8 cellular contexts compared by ENCODE assay signal in the genomic region with DNA sequence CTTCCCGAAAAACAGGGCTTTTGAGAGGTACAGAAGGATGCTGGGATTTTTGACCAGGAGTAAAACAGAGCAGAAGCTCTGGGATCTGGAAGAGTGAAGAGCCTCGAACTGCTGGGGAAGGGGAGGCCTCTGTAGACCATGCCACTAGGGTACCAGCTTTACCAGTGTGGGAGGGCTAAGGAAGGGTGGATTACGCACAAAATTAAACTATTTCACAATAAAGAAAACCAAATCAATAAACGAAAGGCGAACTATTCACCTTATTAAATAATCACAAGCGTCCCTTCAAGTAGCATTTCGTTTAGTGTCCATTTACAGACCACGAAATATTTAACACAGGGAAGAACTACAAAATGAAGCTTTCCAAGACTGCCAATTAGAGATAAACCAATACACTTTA. TPM values are rescaled to one million over a fixed set of nuclear protein-coding genes. Genes with fewer than 3 reads are reported as not detected.
DNase-seq lines count a peak whose midpoint lies in the region; ATAC-seq and TF ChIP-seq lines count a peak whose summit lies in the region.

No MANE protein-coding gene starts in this region.

- H3K27ac ChIP-seq in CD8-positive, alpha-beta T cell (ENCODE audit: low read depth, low read length): peak overlapping the region; percentile 94
- H3K27ac ChIP-seq in OCI-LY7 (ENCODE audit: low read depth, low read length, poor library complexity, severe bottlenecking): peak overlapping the region; percentile 67
- H3K27ac ChIP-seq in endodermal cell (ENCODE audit: low read depth, low read length): peak overlapping the region; percentile 70
- H3K27ac ChIP-seq in neutrophil: peak overlapping the region; percentile 80

- H3K4me3 ChIP-seq in CD8-positive, alpha-beta T cell (ENCODE audit: low read depth, low read length): peak overlapping the region; percentile 92
- H3K4me3 ChIP-seq in OCI-LY7 (ENCODE audit: low read depth, low read length, poor library complexity, severe bottlenecking) (peak overlapping the region; percentile 80), endodermal cell (ENCODE audit: low read length) (peak overlapping the region; percentile 95), neutrophil (ENCODE audit: low read depth in 1 of 2, low read length in 1 of 2) (peak overlapping the region; percentile 80 to 95)

- intact Hi-C loops in CD8-positive, alpha-beta T cell (cut with DNase I, micrococcal nuclease): loop anchor here (1.0 to 10.0 kb wide), 10 partner anchors 19 to 1985 kb away; partner anchors contain the start of genes CPT2 (in 2 of the 2), MAGOH (in 2 of the 2), RNF11 (in 2 of the 2) and BTF3L4 (in 1 of the 2)
- intact Hi-C loops in OCI-LY7 (cut with micrococcal nuclease; ENCODE audit: unreplicated experiment): loop anchor here (1.0 kb wide), 1 partner anchor 107 kb away; no protein-coding TSS in a partner anchor

- no peak for ATAC-seq in CD8-positive, alpha-beta T cell
- ATAC-seq in GM19324 (IDR thresholded peaks at IDR 0.05; ENCODE audit: low FRiP score, unreplicated experiment): no peak
- no peak for ATAC-seq in HG03097 (IDR thresholded peaks at IDR 0.05; ENCODE audit: low FRiP score, unreplicated experiment)

- H3K27ac Mint-ChIP-seq in CD8-positive, alpha-beta T cell: peak overlapping the region; percentile 98
- peak overlapping the region; percentile 87 for H3K27ac Mint-ChIP-seq in endodermal cell

- WGBS in endodermal cell (ENCODE audit: insufficient coverage in 1 of 2, insufficient read length in 1 of 2), 2 experiments: 40 to 41% methylated on average over 7 to 8 of the region's 8 CpGs

- peaks cover 16% of the 10 kb centered on the region for H3K4me1 ChIP-seq in CD8-positive, alpha-beta T cell (ENCODE audit: insufficient read depth, low read length)
- H3K4me1 ChIP-seq in OCI-LY7 (ENCODE audit: insufficient read depth, low read length, poor library complexity, severe bottlenecking) (peaks cover 13% of the 10 kb centered on the region), endodermal cell (ENCODE audit: control insufficient read depth, insufficient read depth, low read length) (no peaks in the 10 kb centered on the region), neutrophil (ENCODE audit: control insufficient read depth in 1 of 2, insufficient read depth in 1 of 2, low read depth in 1 of 2, low read length in 1 of 2) (peaks cover 29 to 30% of the 10 kb centered on the region in 2 experiments)

- H3K4me2 ChIP-seq in OCI-LY7 (ENCODE audit: low read length): peak overlapping the region; percentile 91

- BruUV-seq in OCI-LY7 (replicated peaks; lab: Mats Ljungman, UMichigan): TSS peak; percentile 73

- peak overlapping the region; percentile 50; the same call in 1 of the 2 replicates for H2AFZ ChIP-seq in OCI-LY7 (ENCODE audit: low read length)

- TF ChIP-seq CTCF in CD8-positive, alpha-beta T cell (IDR thresholded peaks at IDR 0.05): no peak
- TF ChIP-seq CTCF in OCI-LY7 (conservative IDR thresholded peaks at IDR 0.05; ENCODE audit: low read length): 0 out of 2 replicates have a peak, but pooled peaks have one; percentile 10
- TF ChIP-seq CTCF in endodermal cell (conservative IDR thresholded peaks at IDR 0.05): no peak
- TF ChIP-seq CTCF in neutrophil (IDR thresholded peaks at IDR 0.05): no peak

- POLR2A ChIA-PET in CD8-positive, alpha-beta T cell (lab: Charles Lee): interaction anchor here (0.6 to 1.7 kb wide), 5 partner anchors 18 to 277 kb away, joined by 3 to 11 read pairs (median 4); partner anchors contain the start of gene CPT2
- POLR2A ChIA-PET in OCI-LY7 (lab: Charles Lee): interaction anchor here (0.6 to 1.1 kb wide), 3 partner anchors 12 to 334 kb away, joined by 3 to 4 read pairs (median 3); no protein-coding TSS in a partner anchor

- peaks cover 5% of the 10 kb centered on the region for H3K36me3 ChIP-seq in CD8-positive, alpha-beta T cell (ENCODE audit: insufficient read depth, low read length)
- H3K36me3 ChIP-seq in OCI-LY7 (ENCODE audit: insufficient read depth, low read length): peaks cover 28% of the 10 kb centered on the region; the same call in 1 of the 2 replicates
- peaks cover 24% of the 10 kb centered on the region for H3K36me3 ChIP-seq in endodermal cell (ENCODE audit: control insufficient read depth, insufficient read depth, low read length)
- H3K36me3 ChIP-seq in neutrophil: peaks cover under 1% of the 10 kb centered on the region

- peak overlapping the region; percentile 94 for H3K4me3 Mint-ChIP-seq in CD8-positive, alpha-beta T cell
- H3K4me3 Mint-ChIP-seq in endodermal cell: peak overlapping the region; percentile 86

- H3K27me3 Mint-ChIP-seq in CD8-positive, alpha-beta T cell (ENCODE audit: low read depth): no peaks in the 10 kb centered on the region
- H3K27me3 Mint-ChIP-seq in endodermal cell (ENCODE audit: insufficient read depth): peaks cover 1% of the 10 kb centered on the region

- H3K9me3 ChIP-seq in CD8-positive, alpha-beta T cell (ENCODE audit: low read length): no peaks in the 10 kb centered on the region
- H3K9me3 ChIP-seq in OCI-LY7 (ENCODE audit: low read length) (no peaks in the 10 kb centered on the region), endodermal cell (ENCODE audit: control insufficient read depth, low read length) (no peaks in the 10 kb centered on the region), neutrophil (no peaks in the 10 kb centered on the region)

- H3K9ac ChIP-seq in endodermal cell (ENCODE audit: extremely low read depth, low read length, poor library complexity, severe bottlenecking): peak overlapping the region; percentile 52

- peaks cover 39% of the 10 kb centered on the region for H3K36me3 Mint-ChIP-seq in CD8-positive, alpha-beta T cell
- peaks cover 15% of the 10 kb centered on the region for H3K36me3 Mint-ChIP-seq in endodermal cell (ENCODE audit: low read depth)

- H3K9me2 ChIP-seq in OCI-LY7 (ENCODE audit: insufficient read depth, low read length): no peaks in the 10 kb centered on the region

- no peak for DNase-seq in CD8-positive, alpha-beta T cell
- DNase-seq in OCI-LY7 (ENCODE audit: low spot score) (no peak), endodermal cell (no peak), NCI-H774 (lab: John Stamatoyannopoulos, UW) (no peak)
- DNase-seq in central memory CD4-positive, alpha-beta T cell: no peak

- CTCF ChIA-PET in CD8-positive, alpha-beta T cell (lab: Charles Lee): interaction anchor here (0.7 kb wide), 1 partner anchor 174 kb away, joined by 3 read pairs; no protein-coding TSS in a partner anchor
- CTCF ChIA-PET in OCI-LY7 (lab: Charles Lee; ENCODE audit: unreplicated experiment): no interaction called here

- H3K27me3 ChIP-seq in CD8-positive, alpha-beta T cell (ENCODE audit: insufficient read depth, low read length): no peaks in the 10 kb centered on the region
- no peaks in the 10 kb centered on the region for H3K27me3 ChIP-seq in endodermal cell (ENCODE audit: control insufficient read depth, insufficient read depth, low read length, poor library complexity, severe bottlenecking)
- H3K27me3 ChIP-seq in neutrophil: no peaks in the 10 kb centered on the region

- no peaks in the 10 kb centered on the region for H3K9me3 Mint-ChIP-seq in CD8-positive, alpha-beta T cell
- H3K9me3 Mint-ChIP-seq in endodermal cell: no peaks in the 10 kb centered on the region

- H4K20me1 ChIP-seq in OCI-LY7 (ENCODE audit: insufficient read depth, low read length): no peaks in the 10 kb centered on the region

- H3K79me2 ChIP-seq in OCI-LY7 (ENCODE audit: insufficient read depth, low read depth, low read length): peaks cover 8% of the 10 kb centered on the region; the same call in 1 of the 2 replicates

- peaks cover 18% of the 10 kb centered on the region for H3K4me1 Mint-ChIP-seq in CD8-positive, alpha-beta T cell (ENCODE audit: low read depth)
- H3K4me1 Mint-ChIP-seq in endodermal cell: peaks cover 12% of the 10 kb centered on the region

RNA-seq across cellular contexts. Expression of gene CZIB, which starts 0.7 kb away (rescaled TPM):
- total RNA-seq in CD8-positive, alpha-beta T cell: 10 to 100 TPM; 26.7 to 27.4 TPM
- 51.4 and 67.3 TPM in 2 replicates for total RNA-seq in OCI-LY7 (2014; rRNA removed; shearing (Covaris generic))
- total RNA-seq in OCI-LY7 (2022): 44.6 and 46.7 TPM in 2 replicates
- total RNA-seq in endodermal cell: 10 to 100 TPM; 64.4 to 74.2 TPM
- polyA plus RNA-seq in endodermal cell (2013, experiment 1 of 2): 74.3 TPM
- 62.1 TPM for polyA plus RNA-seq in endodermal cell (2013, experiment 2 of 2)

RNA-seq across cellular contexts. Expression of gene MAGOH, which starts 18.6 kb away (rescaled TPM):
- 10 to 100 TPM; 77.2 to 79.5 TPM for total RNA-seq in CD8-positive, alpha-beta T cell
- total RNA-seq in OCI-LY7 (2014; rRNA removed; shearing (Covaris generic)): 93.0 and 98.3 TPM in 2 replicates
- total RNA-seq in OCI-LY7 (2022) (72.4 and 87.3 TPM in 2 replicates), endodermal cell (10 to 100 TPM; 59.1 to 74.7 TPM)
- 96.3 TPM for polyA plus RNA-seq in endodermal cell (2013, experiment 1 of 2)
- polyA plus RNA-seq in endodermal cell (2013, experiment 2 of 2): 78.8 TPM

RNA-seq across cellular contexts. Expression of gene CPT2, which starts 23.1 kb away (rescaled TPM):
- total RNA-seq in CD8-positive, alpha-beta T cell: 1 to 10 TPM; 7.8 to 8.2 TPM
- 14.3 and 19.9 TPM in 2 replicates for total RNA-seq in OCI-LY7 (2014; rRNA removed; shearing (Covaris generic))
- total RNA-seq in OCI-LY7 (2022): 24.7 and 26.6 TPM in 2 replicates
- 10 to 100 TPM; 28.7 to 31.3 TPM for total RNA-seq in endodermal cell
- 18.8 TPM for polyA plus RNA-seq in endodermal cell (2013, experiment 1 of 2)
- 19.3 TPM for polyA plus RNA-seq in endodermal cell (2013, experiment 2 of 2)
